ENCODE assay signal across 2 cellular contexts in the genomic region with DNA sequence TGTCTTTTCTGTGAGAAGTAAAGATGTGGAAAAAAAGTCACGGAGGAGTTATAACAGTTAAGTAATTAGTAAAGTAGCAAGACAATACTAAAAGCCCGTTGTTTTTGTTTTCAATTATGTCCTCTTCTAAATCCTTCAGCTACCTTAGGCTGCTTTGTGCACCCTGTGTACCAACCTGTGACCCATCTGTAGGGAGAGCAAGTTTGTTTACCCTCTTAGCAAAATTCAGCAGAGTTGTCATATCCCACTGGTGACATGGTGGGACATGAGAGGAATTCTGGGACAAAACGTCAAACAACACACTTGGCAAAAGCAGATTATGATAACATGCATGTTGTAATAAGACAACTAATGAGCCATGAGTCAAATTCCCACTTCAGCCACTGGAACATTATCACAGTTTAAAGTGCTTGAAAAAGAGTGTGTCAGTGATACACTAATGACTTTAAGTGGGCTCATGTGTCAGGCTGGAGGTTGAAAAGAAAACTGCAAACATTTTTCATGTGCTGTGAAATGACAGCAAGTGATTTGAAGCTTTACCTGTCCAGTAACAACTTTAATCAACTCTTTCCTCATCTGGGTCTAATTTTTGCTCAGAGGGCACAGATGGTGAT.
TF ChIP-seq lines count a peak whose summit lies in the region.

No MANE protein-coding gene starts in this region.

TF ChIP-seq in HCT116, 20 proteins besides CTCF, POLR2A, EP300 and RAD21:
- TF ChIP-seq, protein P1, sequence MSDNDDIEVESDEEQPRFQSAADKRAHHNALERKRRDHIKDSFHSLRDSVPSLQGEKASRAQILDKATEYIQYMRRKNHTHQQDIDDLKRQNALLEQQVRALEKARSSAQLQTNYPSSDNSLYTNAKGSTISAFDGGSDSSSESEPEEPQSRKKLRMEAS (IDR thresholded peaks at IDR 0.05): no peak
- TF ChIP-seq FOSL1 (IDR thresholded peaks at IDR 0.05; ENCODE audit: low read depth) (no peak), POLR2AphosphoS5 (IDR thresholded peaks at IDR 0.05; ENCODE audit: low read depth, low read length) (no peak), CBX3 (IDR thresholded peaks at IDR 0.05; ENCODE audit: low read depth) (no peak), CEBPB (IDR thresholded peaks at IDR 0.05; ENCODE audit: low read depth) (no peak), YY1 (IDR thresholded peaks at IDR 0.05; ENCODE audit: extremely low read depth, insufficient replicate concordance, low read depth, low read length) (no peak), EZH2phosphoT487 (IDR thresholded peaks at IDR 0.05; ENCODE audit: borderline replicate concordance) (no peak), SIN3A (IDR thresholded peaks at IDR 0.05; ENCODE audit: low read depth) (no peak), ZFX (IDR thresholded peaks at IDR 0.05) (no peak), ELF1 (IDR thresholded peaks at IDR 0.05; ENCODE audit: borderline replicate concordance, low read depth) (no peak)
- TF ChIP-seq, protein P2, sequence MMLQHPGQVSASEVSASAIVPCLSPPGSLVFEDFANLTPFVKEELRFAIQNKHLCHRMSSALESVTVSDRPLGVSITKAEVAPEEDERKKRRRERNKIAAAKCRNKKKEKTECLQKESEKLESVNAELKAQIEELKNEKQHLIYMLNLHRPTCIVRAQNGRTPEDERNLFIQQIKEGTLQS (IDR thresholded peaks at IDR 0.05): no peak
- TF ChIP-seq, protein P3, sequence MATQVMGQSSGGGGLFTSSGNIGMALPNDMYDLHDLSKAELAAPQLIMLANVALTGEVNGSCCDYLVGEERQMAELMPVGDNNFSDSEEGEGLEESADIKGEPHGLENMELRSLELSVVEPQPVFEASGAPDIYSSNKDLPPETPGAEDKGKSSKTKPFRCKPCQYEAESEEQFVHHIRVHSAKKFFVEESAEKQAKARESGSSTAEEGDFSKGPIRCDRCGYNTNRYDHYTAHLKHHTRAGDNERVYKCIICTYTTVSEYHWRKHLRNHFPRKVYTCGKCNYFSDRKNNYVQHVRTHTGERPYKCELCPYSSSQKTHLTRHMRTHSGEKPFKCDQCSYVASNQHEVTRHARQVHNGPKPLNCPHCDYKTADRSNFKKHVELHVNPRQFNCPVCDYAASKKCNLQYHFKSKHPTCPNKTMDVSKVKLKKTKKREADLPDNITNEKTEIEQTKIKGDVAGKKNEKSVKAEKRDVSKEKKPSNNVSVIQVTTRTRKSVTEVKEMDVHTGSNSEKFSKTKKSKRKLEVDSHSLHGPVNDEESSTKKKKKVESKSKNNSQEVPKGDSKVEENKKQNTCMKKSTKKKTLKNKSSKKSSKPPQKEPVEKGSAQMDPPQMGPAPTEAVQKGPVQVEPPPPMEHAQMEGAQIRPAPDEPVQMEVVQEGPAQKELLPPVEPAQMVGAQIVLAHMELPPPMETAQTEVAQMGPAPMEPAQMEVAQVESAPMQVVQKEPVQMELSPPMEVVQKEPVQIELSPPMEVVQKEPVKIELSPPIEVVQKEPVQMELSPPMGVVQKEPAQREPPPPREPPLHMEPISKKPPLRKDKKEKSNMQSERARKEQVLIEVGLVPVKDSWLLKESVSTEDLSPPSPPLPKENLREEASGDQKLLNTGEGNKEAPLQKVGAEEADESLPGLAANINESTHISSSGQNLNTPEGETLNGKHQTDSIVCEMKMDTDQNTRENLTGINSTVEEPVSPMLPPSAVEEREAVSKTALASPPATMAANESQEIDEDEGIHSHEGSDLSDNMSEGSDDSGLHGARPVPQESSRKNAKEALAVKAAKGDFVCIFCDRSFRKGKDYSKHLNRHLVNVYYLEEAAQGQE (IDR thresholded peaks at IDR 0.05; ENCODE audit: low read depth): no peak

TF ChIP-seq in WTC11, 78 proteins besides CTCF, POLR2A, EP300 and RAD21:
- TF ChIP-seq ZNF396 (CRISPR knock-in tag; IDR thresholded peaks at IDR 0.05; ENCODE audit: borderline replicate concordance) (no peak), FOXJ3 (CRISPR knock-in tag; IDR thresholded peaks at IDR 0.05; ENCODE audit: borderline replicate concordance) (no peak), NFYB (CRISPR knock-in tag; conservative IDR thresholded peaks at IDR 0.05; ENCODE audit: low read depth) (no peak), ELF4 (CRISPR knock-in tag; IDR thresholded peaks at IDR 0.05; ENCODE audit: low read depth) (no peak), SP1 (CRISPR knock-in tag; conservative IDR thresholded peaks at IDR 0.05) (no peak), SOX15 (CRISPR knock-in tag; IDR thresholded peaks at IDR 0.05) (no peak), CBFB (CRISPR knock-in tag; IDR thresholded peaks at IDR 0.05; ENCODE audit: low read depth) (no peak), ZNF232 (CRISPR knock-in tag; IDR thresholded peaks at IDR 0.05) (no peak), ESRRA (CRISPR knock-in tag; IDR thresholded peaks at IDR 0.05; ENCODE audit: borderline replicate concordance) (no peak), ZNF423 (CRISPR knock-in tag; IDR thresholded peaks at IDR 0.05) (no peak), OVOL2 (CRISPR knock-in tag; IDR thresholded peaks at IDR 0.05; ENCODE audit: borderline replicate concordance) (no peak)
- TF ChIP-seq, protein P4, sequence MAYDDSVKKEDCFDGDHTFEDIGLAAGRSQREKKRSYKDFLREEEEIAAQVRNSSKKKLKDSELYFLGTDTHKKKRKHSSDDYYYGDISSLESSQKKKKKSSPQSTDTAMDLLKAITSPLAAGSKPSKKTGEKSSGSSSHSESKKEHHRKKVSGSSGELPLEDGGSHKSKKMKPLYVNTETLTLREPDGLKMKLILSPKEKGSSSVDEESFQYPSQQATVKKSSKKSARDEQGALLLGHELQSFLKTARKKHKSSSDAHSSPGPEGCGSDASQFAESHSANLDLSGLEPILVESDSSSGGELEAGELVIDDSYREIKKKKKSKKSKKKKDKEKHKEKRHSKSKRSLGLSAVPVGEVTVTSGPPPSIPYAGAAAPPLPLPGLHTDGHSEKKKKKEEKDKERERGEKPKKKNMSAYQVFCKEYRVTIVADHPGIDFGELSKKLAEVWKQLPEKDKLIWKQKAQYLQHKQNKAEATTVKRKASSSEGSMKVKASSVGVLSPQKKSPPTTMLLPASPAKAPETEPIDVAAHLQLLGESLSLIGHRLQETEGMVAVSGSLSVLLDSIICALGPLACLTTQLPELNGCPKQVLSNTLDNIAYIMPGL (CRISPR knock-in tag; IDR thresholded peaks at IDR 0.05): no peak
- TF ChIP-seq, protein P5, sequence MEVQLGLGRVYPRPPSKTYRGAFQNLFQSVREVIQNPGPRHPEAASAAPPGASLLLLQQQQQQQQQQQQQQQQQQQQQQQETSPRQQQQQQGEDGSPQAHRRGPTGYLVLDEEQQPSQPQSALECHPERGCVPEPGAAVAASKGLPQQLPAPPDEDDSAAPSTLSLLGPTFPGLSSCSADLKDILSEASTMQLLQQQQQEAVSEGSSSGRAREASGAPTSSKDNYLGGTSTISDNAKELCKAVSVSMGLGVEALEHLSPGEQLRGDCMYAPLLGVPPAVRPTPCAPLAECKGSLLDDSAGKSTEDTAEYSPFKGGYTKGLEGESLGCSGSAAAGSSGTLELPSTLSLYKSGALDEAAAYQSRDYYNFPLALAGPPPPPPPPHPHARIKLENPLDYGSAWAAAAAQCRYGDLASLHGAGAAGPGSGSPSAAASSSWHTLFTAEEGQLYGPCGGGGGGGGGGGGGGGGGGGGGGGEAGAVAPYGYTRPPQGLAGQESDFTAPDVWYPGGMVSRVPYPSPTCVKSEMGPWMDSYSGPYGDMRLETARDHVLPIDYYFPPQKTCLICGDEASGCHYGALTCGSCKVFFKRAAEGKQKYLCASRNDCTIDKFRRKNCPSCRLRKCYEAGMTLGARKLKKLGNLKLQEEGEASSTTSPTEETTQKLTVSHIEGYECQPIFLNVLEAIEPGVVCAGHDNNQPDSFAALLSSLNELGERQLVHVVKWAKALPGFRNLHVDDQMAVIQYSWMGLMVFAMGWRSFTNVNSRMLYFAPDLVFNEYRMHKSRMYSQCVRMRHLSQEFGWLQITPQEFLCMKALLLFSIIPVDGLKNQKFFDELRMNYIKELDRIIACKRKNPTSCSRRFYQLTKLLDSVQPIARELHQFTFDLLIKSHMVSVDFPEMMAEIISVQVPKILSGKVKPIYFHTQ (CRISPR knock-in tag; IDR thresholded peaks at IDR 0.05): no peak
